23 cellular contexts compared by ENCODE assay signal in the genomic region with DNA sequence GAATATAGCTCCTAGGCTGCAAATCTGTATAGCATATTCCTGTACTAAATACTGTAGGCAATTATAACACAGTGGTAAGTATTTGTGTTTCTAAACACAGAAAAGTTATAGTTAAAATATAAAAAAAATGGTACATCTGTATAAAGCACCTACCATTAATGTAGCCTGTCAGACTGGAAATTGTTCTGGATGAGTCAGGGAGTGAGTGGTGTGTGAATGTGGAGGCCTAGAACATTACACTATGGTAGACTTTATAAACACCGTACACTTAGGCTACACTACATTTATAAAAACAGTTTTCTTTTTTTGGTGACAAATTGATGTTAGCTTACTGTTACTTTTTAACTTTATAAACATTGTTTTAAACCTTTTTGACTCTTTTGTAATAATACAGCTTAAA.
"Had no signal": no experiment of that assay in that cellular context is flagged by ENCODE, and none has a peak within 500 bp of the region (broad histone marks: within the 10 kb centered on the region; RNA-seq: fewer than 3 reads in every experiment).

No MANE protein-coding gene starts in this region.

- H3K36me3 Mint-ChIP-seq: immature natural killer cell had no signal

- H3K9me3 Mint-ChIP-seq: neural crest cell had no signal

- H3K27ac Mint-ChIP-seq: activated CD4-positive, alpha-beta memory T cell treated with anti-CD3 and anti-CD28 coated beads, Interleukin-2, amount 10 ng/mL, durations not matched to agents 7 days and 5 days; activated CD4-positive, alpha-beta T cell treated with anti-CD3 and anti-CD28 coated beads for 36 hours; immature natural killer cell; T-helper 1 cell treated with Interleukin-12 subunit alpha and Interleukin-12 subunit beta and Interleukin-4 antibody, amounts not matched to agents 30 μg/mL and 1 μg/mL, for 36 hours had no signal

- H3K4me1 Mint-ChIP-seq: activated CD4-positive, alpha-beta memory T cell treated with anti-CD3 and anti-CD28 coated beads, Interleukin-2, amount 10 ng/mL, durations not matched to agents 7 days and 5 days; activated CD4-positive, alpha-beta T cell treated with anti-CD3 and anti-CD28 coated beads for 36 hours; immature natural killer cell; neural crest cell had no signal

- H3K27me3 Mint-ChIP-seq: activated CD4-positive, alpha-beta memory T cell treated with anti-CD3 and anti-CD28 coated beads, Interleukin-2, amount 10 ng/mL, durations not matched to agents 7 days and 5 days; activated CD4-positive, alpha-beta T cell treated with anti-CD3 and anti-CD28 coated beads for 36 hours had no signal

- H3K36me3 ChIP-seq: esophagus squamous epithelium, heart left ventricle, lower lobe of right lung, right lobe of liver, stomach, upper lobe of left lung had no signal

- H3K4me3 ChIP-seq: esophagus squamous epithelium, heart left ventricle, lower lobe of right lung, psoas muscle, right lobe of liver, stomach, testis, upper lobe of left lung had no signal

- DNase-seq: activated CD4-positive, alpha-beta memory T cell treated with anti-CD3 and anti-CD28 coated beads, Interleukin-2, amount 10 ng/mL, durations not matched to agents 7 days and 5 days; activated CD4-positive, alpha-beta T cell treated with anti-CD3 and anti-CD28 coated beads for 36 hours; activated effector memory CD4-positive, alpha-beta T cell treated with Interleukin-2 at 50 U/mL for 16 hours; activated naive CD4-positive, alpha-beta T cell treated with anti-CD3 and anti-CD28 coated beads, Interleukin-2, amount 50 U/mL, for 16 hours; activated T-cell treated with anti-CD3 and anti-CD28 coated beads, Interleukin-2, amount 50 U/mL, for 4 hours; caudate nucleus; esophagus squamous epithelium; foreskin melanocyte; heart left ventricle; immature natural killer cell; left cardiac atrium; lower lobe of right lung; midbrain; psoas muscle; right lobe of liver; stimulated activated CD4-positive, alpha-beta T cell treated with anti-CD3 and anti-CD28 coated beads, Interleukin-1b, Interleukin-23, amount 100 ng/mL, for 48 hours; stomach; testis; upper lobe of left lung had no signal

- H3K27me3 ChIP-seq: esophagus squamous epithelium, heart left ventricle, right lobe of liver, stomach, testis, upper lobe of left lung had no signal

- H3K4me1 ChIP-seq: esophagus squamous epithelium, heart left ventricle, lower lobe of right lung, psoas muscle, right lobe of liver, stomach, testis, upper lobe of left lung had no signal

- ATAC-seq: activated CD4-positive, alpha-beta T cell treated with anti-CD3 and anti-CD28 coated beads for 36 hours; activated T-cell treated with anti-CD3 and anti-CD28 coated beads, Interleukin-2, amount 50 U/mL, for 4 hours; heart left ventricle; left cardiac atrium; lower lobe of right lung; psoas muscle; right lobe of liver had no signal

- H3K9me3 ChIP-seq: esophagus squamous epithelium, heart left ventricle, lower lobe of right lung, psoas muscle, right lobe of liver, stomach, testis, upper lobe of left lung had no signal

- H3K4me3 Mint-ChIP-seq: activated CD4-positive, alpha-beta memory T cell treated with anti-CD3 and anti-CD28 coated beads, Interleukin-2, amount 10 ng/mL, durations not matched to agents 7 days and 5 days; activated CD4-positive, alpha-beta T cell treated with anti-CD3 and anti-CD28 coated beads for 36 hours; activated T-cell treated with anti-CD3 and anti-CD28 coated beads, Interleukin-2, amount 50 U/mL, for 4 hours; immature natural killer cell; neural crest cell; T-helper 1 cell treated with Interleukin-12 subunit alpha and Interleukin-12 subunit beta and Interleukin-4 antibody, amounts not matched to agents 30 μg/mL and 1 μg/mL, for 36 hours had no signal

- H3K27ac ChIP-seq: esophagus squamous epithelium, heart left ventricle, lower lobe of right lung, psoas muscle, right lobe of liver, stomach, testis, upper lobe of left lung had no signal

- FAIRE-seq: colon, endometrium had no signal
